In the genomic region with DNA sequence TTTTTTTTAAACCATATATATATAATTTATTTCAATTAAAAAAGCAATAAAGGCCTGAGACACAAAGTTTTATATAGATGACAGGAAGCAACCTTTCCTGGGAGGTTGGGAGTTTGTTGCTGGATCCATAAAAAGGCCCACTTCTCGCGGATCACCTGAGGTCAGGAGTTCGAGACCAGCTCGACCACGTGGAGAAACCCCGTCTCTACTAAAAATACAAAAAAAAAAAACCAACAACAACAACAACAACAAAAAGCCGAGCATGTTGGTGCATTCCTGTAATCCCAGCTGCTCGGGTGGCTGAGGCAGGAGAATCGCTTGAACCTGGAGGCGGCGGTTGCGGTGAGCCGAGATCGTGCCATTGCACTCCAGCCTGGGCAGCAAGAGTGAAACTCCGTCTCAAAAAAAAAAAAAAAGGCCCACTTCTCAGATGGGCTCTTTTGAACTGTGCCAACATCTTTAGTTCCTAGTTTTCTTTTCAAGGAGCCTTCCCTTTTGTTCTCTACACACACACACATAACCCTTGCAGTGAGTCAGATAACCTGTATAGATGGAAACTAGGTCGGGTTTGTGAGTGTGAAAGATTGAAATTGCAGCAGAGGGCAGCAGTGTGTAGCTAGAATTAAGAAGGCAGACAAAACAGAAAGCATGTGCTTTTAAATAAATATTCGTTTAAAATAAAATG, we compare ENCODE assay signal across 8 cellular contexts. TPM values are rescaled to one million over a fixed set of nuclear protein-coding genes. Genes with fewer than 3 reads are reported as not detected.
DNase-seq lines count a peak whose midpoint lies in the region; ATAC-seq and TF ChIP-seq lines count a peak whose summit lies in the region.

No MANE protein-coding gene starts in this region.

- peak; percentile 46 for ATAC-seq in GM21529 (IDR thresholded peaks at IDR 0.05; ENCODE audit: unreplicated experiment)
- ATAC-seq in Panc1, result peak; percentile 62
- ATAC-seq in GM21390 (IDR thresholded peaks at IDR 0.05; ENCODE audit: unreplicated experiment), result no peak

- no peaks in the 10 kb centered on the region for H3K27me3 ChIP-seq in Panc1 (ENCODE audit: control insufficient read depth, insufficient read depth, low read length)
- no peaks in the 10 kb centered on the region for H3K27me3 ChIP-seq in trophoblast cell (ENCODE audit: insufficient read depth, low read length)

- H3K36me3 ChIP-seq in Panc1 (ENCODE audit: control insufficient read depth, insufficient read depth, low read length), result peaks cover 34% of the 10 kb centered on the region
- H3K36me3 ChIP-seq in trophoblast cell (ENCODE audit: control insufficient read depth in 1 of 2, insufficient read depth in 2 of 2, low read length in 2 of 2), result peaks cover 2 to 6% of the 10 kb centered on the region in 2 experiments

- no peaks in the 10 kb centered on the region for H3K9me3 ChIP-seq in Panc1 (ENCODE audit: control insufficient read depth, insufficient read depth, low read depth, low read length)
- no peaks in the 10 kb centered on the region for H3K9me3 ChIP-seq in trophoblast cell (ENCODE audit: insufficient read depth, low read depth, low read length)

- no peak overlapping the region for H2BK5ac ChIP-seq in trophoblast cell (ENCODE audit: low read depth, low read length, poor library complexity)

- POLR2A ChIA-PET in Panc1 (lab: Charles Lee), result interaction anchor here (0.6 kb wide), 1 partner anchor 369 kb away, joined by 3 read pairs; no protein-coding TSS in a partner anchor

- H3K4me1 ChIP-seq in Panc1 (ENCODE audit: control insufficient read depth, insufficient read depth, low read length), result peaks cover 22% of the 10 kb centered on the region
- H3K4me1 ChIP-seq in trophoblast cell (ENCODE audit: control insufficient read depth in 1 of 2, insufficient read depth in 2 of 2, low read length in 2 of 2), result no peaks in the 10 kb centered on the region

- no peak overlapping the region for H3K23ac ChIP-seq in trophoblast cell (ENCODE audit: low read length)

- WGBS in trophoblast cell (ENCODE audit: extremely low coverage, insufficient coverage, insufficient read length), result no CpG with 5 or more reads among the region's 17 CpGs

- H3K14ac ChIP-seq in trophoblast cell (ENCODE audit: low read length), result no peak overlapping the region

- H2AK5ac ChIP-seq in trophoblast cell (ENCODE audit: low read length), result no peak overlapping the region

- H2AFZ ChIP-seq in trophoblast cell (ENCODE audit: insufficient read depth, low read length, poor library complexity), result no peak overlapping the region

- H4K91ac ChIP-seq in trophoblast cell (ENCODE audit: low read depth, low read length), result no peak overlapping the region

- DNase-seq in DMS53 treated with DMSO at 0.1 percent for 48 hours (lab: John Stamatoyannopoulos, UW; ENCODE audit: unreplicated experiment), result peak; percentile 80
- peak; percentile 39 for DNase-seq in KG1 (lab: John Stamatoyannopoulos, UW)
- peak; percentile 84 for DNase-seq in Panc1 (ENCODE audit: low read depth, low spot score)
- peak; percentile 50 for DNase-seq in activated naive CD4-positive, alpha-beta T cell treated with Interleukin-2 at 50 U/mL for 16 hours
- DNase-seq in glomerular visceral epithelial cell (ENCODE audit: extremely low spot score), result peak; percentile 84
- peak; percentile 67 to 84 for DNase-seq in trophoblast cell

- no peak overlapping the region for H3K4ac ChIP-seq in trophoblast cell (ENCODE audit: low read depth, low read length)

- CTCF ChIA-PET in Panc1 (lab: Charles Lee), result interaction anchor here (0.6 to 1.6 kb wide), 7 partner anchors 79 to 304 kb away, joined by 3 to 11 read pairs (median 4); no protein-coding TSS in a partner anchor

- H3K4me2 ChIP-seq in trophoblast cell (ENCODE audit: low read length), result no peak overlapping the region

- in situ Hi-C loops in Panc1 (cut with HindIII; ENCODE audit: low pct_unique_long_range_greater_than_20kb, low sequenced_read_pairs), result no loop called here

- H3K79me1 ChIP-seq in trophoblast cell (ENCODE audit: low read length), result peaks cover 10% of the 10 kb centered on the region

- H3K27ac ChIP-seq in Panc1 (ENCODE audit: low read length) (peak overlapping the region; percentile 96), trophoblast cell (ENCODE audit: low read depth, low read length) (no peak overlapping the region)

- peaks cover 7% of the 10 kb centered on the region for H3K79me2 ChIP-seq in trophoblast cell (ENCODE audit: control insufficient read depth, insufficient read depth, low read length, poor library complexity)

- H4K8ac ChIP-seq in trophoblast cell (ENCODE audit: low read depth, low read length), result peak overlapping the region; percentile 43

- H3K9ac ChIP-seq in trophoblast cell (ENCODE audit: low read length), result no peak overlapping the region

- no peak overlapping the region for H3K18ac ChIP-seq in trophoblast cell (ENCODE audit: low read length)

- H2BK120ac ChIP-seq in trophoblast cell (ENCODE audit: insufficient read depth, low read length, poor library complexity), result no peak overlapping the region

- TF ChIP-seq CTCF in Panc1 (IDR thresholded peaks at IDR 0.05), result peak; percentile 84

- H3K4me3 ChIP-seq in Panc1 (ENCODE audit: low read depth in 2 of 2, low read length in 2 of 2) (peak overlapping the region; percentile 97 to 98), trophoblast cell (ENCODE audit: low read depth, low read length) (no peak overlapping the region)

- no TSS peak for BruUV-seq in Panc1 (replicated peaks; lab: Mats Ljungman, UMichigan)

- no peak overlapping the region for H2BK12ac ChIP-seq in trophoblast cell (ENCODE audit: low read length)

- intact Hi-C loops in Panc1 (cut with micrococcal nuclease; ENCODE audit: unreplicated experiment), result loop anchor here (1.0 to 5.0 kb wide), 2 partner anchors 241 to 586 kb away; no protein-coding TSS in a partner anchor

- H4K12ac ChIP-seq in trophoblast cell (ENCODE audit: low read depth, low read length), result peak overlapping the region; percentile 84

RNA-seq across cellular contexts. Expression of a gene that starts 1.2 kb away (rescaled TPM):
- 62.2 TPM for total RNA-seq in Panc1 (2021; ENCODE audit: unreplicated experiment)
- polyA plus RNA-seq in Panc1 (2012; ENCODE audit: insufficient read length), result 51.6 TPM
- polyA plus RNA-seq in trophoblast cell (2013), result 35.4 and 36.5 TPM in 2 replicates
